ENCODE assay signal across 15 cellular contexts in genomic region chr2:54381293-54381692, GRCh38.
DNase-seq lines count a peak whose midpoint lies in the region; ATAC-seq, FAIRE-seq and TF ChIP-seq lines count a peak whose summit lies in the region.
"Had no signal": no experiment of that assay in that cellular context is flagged by ENCODE, and none has a peak within 500 bp of the region (broad histone marks: within the 10 kb centered on the region; RNA-seq: fewer than 3 reads in every experiment).

No MANE protein-coding gene starts in this region.

- ATAC-seq in left ventricle myocardium superior = no peak
- ATAC-seq in K562 = no peak
- ATAC-seq in GM21786 (IDR thresholded peaks at IDR 0.05; ENCODE audit: unreplicated experiment) = no peak
- ATAC-seq: GM12878 had no signal

- H3K4me3 ChIP-seq in left ventricle myocardium inferior (no peak overlapping the region), K562 (no peak overlapping the region), neural progenitor cell (no peak overlapping the region)
- H3K4me3 ChIP-seq: GM12878 had no signal

- no peak overlapping the region for H3K9ac ChIP-seq in K562 (ENCODE audit: insufficient read depth in 1 of 2, low read depth in 2 of 2, low read length in 2 of 2)
- H3K9ac ChIP-seq in neural progenitor cell = no peak overlapping the region

- H4K20me1 ChIP-seq in K562 (replicated peaks; ENCODE audit: control insufficient read depth, insufficient read depth, low read length) = no peaks in the 10 kb centered on the region
- no peaks in the 10 kb centered on the region for H4K20me1 ChIP-seq in neural progenitor cell (ENCODE audit: low read depth)

- H3K9me1 ChIP-seq in K562 (ENCODE audit: control insufficient read depth, insufficient read depth, low read length) = no peaks in the 10 kb centered on the region

- no peak for TF ChIP-seq EP300 in K562 (IDR thresholded peaks at IDR 0.05; ENCODE audit: low read length)

- H3F3A ChIP-seq in neural progenitor cell (ENCODE audit: low read depth) = peaks cover 19% of the 10 kb centered on the region

- H3K27ac Mint-ChIP-seq in endothelial cell (ENCODE audit: unreplicated experiment) (peak overlapping the region; percentile 64), neural progenitor cell (peak overlapping the region; percentile 2)
- H3K27ac Mint-ChIP-seq: CD4-positive, CD25-positive, alpha-beta regulatory T cell; HFFc6 had no signal

- intact Hi-C loops in left ventricle myocardium inferior (cut with micrococcal nuclease) = no loop called here
- intact Hi-C loops in left ventricle myocardium superior (cut with micrococcal nuclease) = no loop called here
- intact Hi-C loops in K562 (cut with micrococcal nuclease) = no loop called here

- H3K4me1 Mint-ChIP-seq in endothelial cell (ENCODE audit: unreplicated experiment) (peaks cover 16% of the 10 kb centered on the region), neural progenitor cell (peaks cover 33% of the 10 kb centered on the region)
- H3K4me1 Mint-ChIP-seq: CD4-positive, CD25-positive, alpha-beta regulatory T cell had no signal

- no peaks in the 10 kb centered on the region for H3K9me3 Mint-ChIP-seq in endothelial cell (ENCODE audit: unreplicated experiment)
- no peaks in the 10 kb centered on the region for H3K9me3 Mint-ChIP-seq in neural progenitor cell
- H3K9me3 Mint-ChIP-seq: HFFc6 had no signal

- no peaks in the 10 kb centered on the region for H3K27me3 ChIP-seq in left ventricle myocardium inferior (ENCODE audit: low read depth)
- peaks cover 14 to 16% of the 10 kb centered on the region in 2 experiments; a peak in 3 of 5 replicates for H3K27me3 ChIP-seq in K562 (ENCODE audit: control insufficient read depth in 2 of 2, insufficient read depth in 2 of 2, low read length in 2 of 2)
- no peaks in the 10 kb centered on the region for H3K27me3 ChIP-seq in neural progenitor cell

- H2AFZ ChIP-seq in K562 (ENCODE audit: low read depth, low read length) (no peak overlapping the region), neural progenitor cell (replicated peaks) (no peak overlapping the region)

- no peak for FAIRE-seq in K562 (lab: Jason Lieb, UNC)
- FAIRE-seq: GM12878 had no signal

- H3K4me1 ChIP-seq in left ventricle myocardium inferior (peaks cover 35% of the 10 kb centered on the region), K562 (replicated peaks in 1 of 2; ENCODE audit: control insufficient read depth in 2 of 2, insufficient read depth in 2 of 2, low read length in 2 of 2) (no peaks in the 10 kb centered on the region), neural progenitor cell (peaks cover 19% of the 10 kb centered on the region)

- 2% methylated on average over 5 of the region's 5 CpGs for WGBS in K562 (ENCODE audit: insufficient coverage, low coverage, missing lambda C conversion rate)

- no peak for TF ChIP-seq POLR2A in K562 (conservative IDR thresholded peaks at IDR 0.05)

- POLR2A ChIA-PET in K562 (lab: Yijun Ruan, JAX) = no interaction called here

- no TSS peak for BruUV-seq in K562 (replicated peaks; lab: Mats Ljungman, UMichigan)

- in situ Hi-C loops in K562 (cut with MboI) = no loop called here

- H3K79me2 ChIP-seq in K562 (ENCODE audit: control insufficient read depth, insufficient read depth, low read length) (no peaks in the 10 kb centered on the region), neural progenitor cell (ENCODE audit: low read depth) (no peaks in the 10 kb centered on the region)

- CTCF ChIA-PET in K562 (lab: Yijun Ruan, JAX; ENCODE audit: low intra/inter-chr PET ratio) = no interaction called here

- no peak overlapping the region for H3K4me2 ChIP-seq in K562 (ENCODE audit: insufficient read depth, low read length)
- H3K4me2 ChIP-seq in neural progenitor cell = no peak overlapping the region

- H3K9me3 ChIP-seq in left ventricle myocardium inferior (replicated peaks) (no peaks in the 10 kb centered on the region), K562 (replicated peaks; ENCODE audit: control insufficient read depth, insufficient read depth, low read depth, low read length) (no peaks in the 10 kb centered on the region), neural progenitor cell (ENCODE audit: low read depth) (no peaks in the 10 kb centered on the region)

- peak overlapping the region; percentile 10 for H3K27ac ChIP-seq in left ventricle myocardium inferior (replicated peaks)
- no peak overlapping the region for H3K27ac ChIP-seq in K562 (ENCODE audit: extremely low read depth, low read depth, low read length)
- H3K27ac ChIP-seq in neural progenitor cell = no peak overlapping the region
- H3K27ac ChIP-seq: 22Rv1 had no signal

- H3K4me3 Mint-ChIP-seq in endothelial cell (ENCODE audit: unreplicated experiment) (no peak overlapping the region), neural progenitor cell (no peak overlapping the region)
- H3K4me3 Mint-ChIP-seq: CD4-positive, CD25-positive, alpha-beta regulatory T cell; HFFc6 had no signal

- TF ChIP-seq RAD21 in K562 (CRISPR knock-in tag; conservative IDR thresholded peaks at IDR 0.05 in 1 of 2, IDR thresholded peaks at IDR 0.05 in 1 of 2) = no peak

- H3K27me3 Mint-ChIP-seq in endothelial cell (ENCODE audit: unreplicated experiment) (peaks cover 4% of the 10 kb centered on the region), neural progenitor cell (ENCODE audit: insufficient read depth, low read depth) (peaks cover 4% of the 10 kb centered on the region)

- no peaks in the 10 kb centered on the region for H3K36me3 Mint-ChIP-seq in endothelial cell (ENCODE audit: low read depth, unreplicated experiment)
- H3K36me3 Mint-ChIP-seq in neural progenitor cell = no peaks in the 10 kb centered on the region
- H3K36me3 Mint-ChIP-seq: CD4-positive, CD25-positive, alpha-beta regulatory T cell had no signal

- DNase-seq in left ventricle myocardium inferior = no peak
- no peak for DNase-seq in left ventricle myocardium superior
- no peak for DNase-seq in K562 (ENCODE audit: extremely low read depth in 1 of 4, low spot score in 3 of 4)
- no peak for DNase-seq in endothelial cell (ENCODE audit: low spot score)
- no peak for DNase-seq in neural progenitor cell (ENCODE audit: low spot score)
- no peak for DNase-seq in NCI-H1092 treated with DMSO at 0.1 percent for 48 hours (lab: John Stamatoyannopoulos, UW)
- DNase-seq in activated CD4-positive, alpha-beta T cell treated with anti-CD3 and anti-CD28 coated beads for 48 hours = no peak
- DNase-seq: Calu3; CD4-positive, CD25-positive, alpha-beta regulatory T cell; DMS 273 treated with DMSO at 0.1 percent for 48 hours; HCEC 1CT; HFFc6 had no signal

- H3K36me3 ChIP-seq in left ventricle myocardium inferior = no peaks in the 10 kb centered on the region
- no peaks in the 10 kb centered on the region for H3K36me3 ChIP-seq in K562 (ENCODE audit: control insufficient read depth, insufficient read depth, low read length)
- no peaks in the 10 kb centered on the region for H3K36me3 ChIP-seq in neural progenitor cell

- no peak for TF ChIP-seq CTCF in left ventricle myocardium inferior (IDR thresholded peaks at IDR 0.05; ENCODE audit: borderline replicate concordance)
- TF ChIP-seq CTCF in K562 (IDR thresholded peaks at IDR 0.05 in 2 of 3, conservative IDR thresholded peaks at IDR 0.05 in 1 of 3; ENCODE audit: insufficient read depth in 2 of 3, low read depth in 1 of 3, low read length in 3 of 3) = no peak
- TF ChIP-seq CTCF in endothelial cell (IDR thresholded peaks at IDR 0.05; ENCODE audit: unreplicated experiment) = no peak
- TF ChIP-seq CTCF in neural progenitor cell (IDR thresholded peaks at IDR 0.05) = no peak

TF ChIP-seq in K562, 482 proteins besides CTCF, POLR2A, EP300 and RAD21:
- TF ChIP-seq RBM25 (IDR thresholded peaks at IDR 0.05; ENCODE audit: low read depth, low read length, severe bottlenecking) = peak; percentile 75
- no peak for TF ChIP-seq RBM39 (optimal IDR thresholded peaks at IDR 0.05; ENCODE audit: low read depth, low read length)
- TF ChIP-seq HMBOX1 (IDR thresholded peaks at IDR 0.05) = no peak
TF ChIP-seq in K562: peak in this region for 1.
